ENCODE assay signal across 8 cellular contexts in genomic region chr1:41661428-41662060, GRCh38.
DNase-seq lines count a peak whose midpoint lies in the region; ATAC-seq and TF ChIP-seq lines count a peak whose summit lies in the region.

No MANE protein-coding gene starts in this region.

- no peak overlapping the region for H3K9ac ChIP-seq in HUES48 (ENCODE audit: low read depth, low read length)

- no peak overlapping the region for H3K27ac ChIP-seq in AG04450 (ENCODE audit: low read depth, low read length)
- H3K27ac ChIP-seq in HUES48 (ENCODE audit: low read depth, low read length), result no peak overlapping the region

- no peaks in the 10 kb centered on the region for H3K4me1 ChIP-seq in HUES48 (ENCODE audit: control insufficient read depth, insufficient read depth, low read length)

- intact Hi-C loops in left ventricle myocardium superior (cut with micrococcal nuclease), result no loop called here

- peak overlapping the region; percentile 84 for H3K4me3 ChIP-seq in AG04450 (ENCODE audit: low read depth, low read length)
- H3K4me3 ChIP-seq in HUES48 (ENCODE audit: low read depth, low read length), result peak overlapping the region; percentile 60
- H3K4me3 ChIP-seq in skeletal muscle cell (ENCODE audit: low read depth, low read length), result peak overlapping the region; percentile 77

- POLR2A ChIA-PET in AG04450 (lab: Yijun Ruan, JAX), result interaction anchor here (1.0 to 3.0 kb wide), 2 partner anchors 11 to 134 kb away, joined by 3 to 18 read pairs; no protein-coding TSS in a partner anchor

- H3K9me3 ChIP-seq in AG04450 (ENCODE audit: control insufficient read depth, insufficient read depth, low read length) (no peaks in the 10 kb centered on the region), HUES48 (ENCODE audit: control insufficient read depth, insufficient read depth, low read length) (no peaks in the 10 kb centered on the region)

- ATAC-seq in GM19025 (IDR thresholded peaks at IDR 0.05; ENCODE audit: low read depth, unreplicated experiment) (peak; percentile 13), left ventricle myocardium superior (peak; percentile 13)

- no peaks in the 10 kb centered on the region for H3K36me3 ChIP-seq in HUES48 (ENCODE audit: control insufficient read depth, insufficient read depth, low read length)

- DNase-seq in AG04450 (ENCODE audit: low read depth, low spot score), result no peak
- peak; percentile 69 for DNase-seq in activated CD8-positive, alpha-beta memory T cell treated with anti-CD3 and anti-CD28 coated beads, Interleukin-2, amount 50 U/mL, for 48 hours
- DNase-seq in left ventricle myocardium superior, result peak; percentile 59
- no peak for DNase-seq in skeletal muscle cell (ENCODE audit: low read depth)
- no peak for DNase-seq in NCI-H1436 treated with DMSO at 0.1 percent for 48 hours (lab: John Stamatoyannopoulos, UW)
- no peak for DNase-seq in COLO829 (ENCODE audit: low spot score)

- no peak for TF ChIP-seq CTCF in AG04450 (IDR thresholded peaks at IDR 0.05; ENCODE audit: low read depth, low read length)

- H3K27me3 ChIP-seq in AG04450 (ENCODE audit: control insufficient read depth, insufficient read depth, low read length) (no peaks in the 10 kb centered on the region), HUES48 (ENCODE audit: control insufficient read depth, insufficient read depth, low read length) (peaks cover 45% of the 10 kb centered on the region)

- CTCF ChIA-PET in AG04450 (lab: Charles Lee), result no interaction called here

Comparison
In these comparisons a context has a peak if more than half of its experiments do, and no peak if none do; other contexts are left out.
1. DNase-seq: peak in activated CD8-positive, alpha-beta memory T cell treated with anti-CD3 and anti-CD28 coated beads, Interleukin-2, amount 50 U/mL, for 48 hours (single experiment) and left ventricle myocardium superior (single experiment); none in AG04450 (single experiment), skeletal muscle cell (single experiment), NCI-H1436 treated with DMSO at 0.1 percent for 48 hours (single experiment) and COLO829 (single experiment).
2. Peak in every context shown above with its lines, with median percentiles within 50 percentile points of each other: H3K4me3 ChIP-seq.